22 cellular contexts compared by ENCODE assay signal in genomic region chr1:1764876-1765478, GRCh38. TPM values are rescaled to one million over a fixed set of nuclear protein-coding genes. Genes with fewer than 3 reads are reported as not detected.
DNase-seq lines count a peak whose midpoint lies in the region; FAIRE-seq and TF ChIP-seq lines count a peak whose summit lies in the region.
"Had no signal": no experiment of that assay in that cellular context is flagged by ENCODE, and none has a peak within 500 bp of the region (broad histone marks: within the 10 kb centered on the region; RNA-seq: fewer than 3 reads in every experiment).

No MANE protein-coding gene starts in this region.

- no peak overlapping the region for H3K9ac ChIP-seq in neural progenitor cell

- H3K27me3 ChIP-seq in neural progenitor cell (no peaks in the 10 kb centered on the region), tibial nerve (no peaks in the 10 kb centered on the region)
- H3K27me3 ChIP-seq: Peyer's patch, stomach had no signal

- peaks cover 53% of the 10 kb centered on the region for H3K79me2 ChIP-seq in neural progenitor cell (ENCODE audit: low read depth)

- no peak overlapping the region for H3K4me2 ChIP-seq in neural progenitor cell

- H3K9me3 Mint-ChIP-seq in neural progenitor cell = peaks cover 11% of the 10 kb centered on the region
- H3K9me3 Mint-ChIP-seq: activated naive CD4-positive, alpha-beta T cell treated with anti-CD3 and anti-CD28 coated beads, Interleukin-2, amount 50 U/mL, for 24 hours had no signal

- peaks cover 3% of the 10 kb centered on the region for H4K20me1 ChIP-seq in neural progenitor cell (ENCODE audit: low read depth)

- H3K27me3 Mint-ChIP-seq in neural progenitor cell (ENCODE audit: insufficient read depth, low read depth) = peaks cover 2% of the 10 kb centered on the region
- H3K27me3 Mint-ChIP-seq: activated CD8-positive, alpha-beta memory T cell treated with anti-CD3 and anti-CD28 coated beads, Interleukin-2, amount 10 ng/mL, durations not matched to agents 7 days and 5 days; activated naive CD4-positive, alpha-beta T cell treated with anti-CD3 and anti-CD28 coated beads, Interleukin-2, amount 50 U/mL, for 24 hours; B cell had no signal

- H2AFZ ChIP-seq in neural progenitor cell (replicated peaks) = no peak overlapping the region

- H3K36me3 ChIP-seq in neural progenitor cell (no peaks in the 10 kb centered on the region), tibial nerve (peaks cover 0 to 86% (median 22%) of the 10 kb centered on the region in 3 donors)

- no peaks in the 10 kb centered on the region for H3K4me1 ChIP-seq in neural progenitor cell
- H3K4me1 ChIP-seq in tibial nerve = peaks cover 0 to 13% (median 0%) of the 10 kb centered on the region in 4 donors
- H3K4me1 ChIP-seq: psoas muscle had no signal

- FAIRE-seq in H54 (lab: Jason Lieb, UNC) = no peak

- WGBS in tibial nerve, 2 donors = 90 to 93% methylated on average over 23 of the region's 23 CpGs

- H3K27ac ChIP-seq in VCaP (peak overlapping the region; percentile 1), neural progenitor cell (no peak overlapping the region), tibial nerve (no peak overlapping the region)
- H3K27ac ChIP-seq: Peyer's patch, psoas muscle, SK-N-MC, stomach had no signal

- no peak for TF ChIP-seq EP300 in tibial nerve (IDR thresholded peaks at IDR 0.05)

- TF ChIP-seq POLR2A in tibial nerve (IDR thresholded peaks at IDR 0.05) (no peak), H54 (IDR thresholded peaks at IDR 0.05; ENCODE audit: low read depth, low read length) (no peak)

- H3K4me3 Mint-ChIP-seq in neural progenitor cell = no peak overlapping the region
- H3K4me3 Mint-ChIP-seq: activated CD8-positive, alpha-beta memory T cell treated with anti-CD3 and anti-CD28 coated beads, Interleukin-2, amount 10 ng/mL, durations not matched to agents 7 days and 5 days; activated naive CD4-positive, alpha-beta T cell treated with anti-CD3 and anti-CD28 coated beads, Interleukin-2, amount 50 U/mL, for 24 hours; activated T-helper 1 cell treated with anti-CD3 and anti-CD28 coated beads, Interleukin-12 subunit alpha, Interleukin-12 subunit beta, Interleukin-2, Interleukin-4 antibody, amounts not matched to agents 30 ng/mL and 10 ng/mL and 1 ng/mL, durations not matched to agents 14 hours and 24 hours and 36 hours; B cell had no signal

- no peak overlapping the region for H3K4me3 ChIP-seq in neural progenitor cell
- no peak overlapping the region for H3K4me3 ChIP-seq in tibial nerve
- H3K4me3 ChIP-seq: Peyer's patch, psoas muscle, SK-N-MC, stomach had no signal

- H3K27ac Mint-ChIP-seq in neural progenitor cell = peak overlapping the region; percentile 50
- H3K27ac Mint-ChIP-seq: activated CD8-positive, alpha-beta memory T cell treated with anti-CD3 and anti-CD28 coated beads, Interleukin-2, amount 10 ng/mL, durations not matched to agents 7 days and 5 days; activated naive CD4-positive, alpha-beta T cell treated with anti-CD3 and anti-CD28 coated beads, Interleukin-2, amount 50 U/mL, for 24 hours; activated T-helper 1 cell treated with anti-CD3 and anti-CD28 coated beads, Interleukin-12 subunit alpha, Interleukin-12 subunit beta, Interleukin-2, Interleukin-4 antibody, amounts not matched to agents 30 ng/mL and 10 ng/mL and 1 ng/mL, durations not matched to agents 14 hours and 24 hours and 36 hours; B cell had no signal

- DNase-seq in CD1c-positive myeloid dendritic cell (ENCODE audit: extremely low spot score) = peak; percentile 36
- DNase-seq in NOMO-1 treated with dmso at 0.1 percent for 144 hours (lab: John Stamatoyannopoulos, UW; ENCODE audit: unreplicated experiment) = peak; percentile 75
- DNase-seq in neural progenitor cell (ENCODE audit: low spot score) = no peak
- DNase-seq in tibial nerve (ENCODE audit: low spot score in 2 of 2) = no peak
- DNase-seq in stimulated activated naive CD4-positive, alpha-beta T cell treated with Interleukin-2 at 50 U/mL for 16 hours (lab: John Stamatoyannopoulos, UW) = no peak
- no peak for DNase-seq in H54 (ENCODE audit: insufficient read length, low spot score)
- DNase-seq in activated T-cell treated with anti-CD3 and anti-CD28 coated beads for 4 hours = no peak
- DNase-seq: activated CD4-positive, alpha-beta T cell treated with anti-CD3 and anti-CD28 coated beads, Interleukin-2, amount 50 U/mL, for 1 hour; activated CD8-positive, alpha-beta memory T cell treated with anti-CD3 and anti-CD28 coated beads, Interleukin-2, amount 10 ng/mL, durations not matched to agents 7 days and 5 days; IMR-90; kidney glomerular epithelial cell; NCI-H1417 treated with DMSO at 0.1 percent for 48 hours; NCI-H446; NCI-H82 had no signal

- H3K9me3 ChIP-seq in neural progenitor cell (ENCODE audit: low read depth) (no peaks in the 10 kb centered on the region), tibial nerve (peaks cover 0 to 3% (median under 1%) of the 10 kb centered on the region in 4 donors)
- H3K9me3 ChIP-seq: Peyer's patch, stomach had no signal

- no peaks in the 10 kb centered on the region for H3K4me1 Mint-ChIP-seq in neural progenitor cell

- H3K36me3 Mint-ChIP-seq in neural progenitor cell = peaks cover 28% of the 10 kb centered on the region

- TF ChIP-seq CTCF in VCaP (conservative IDR thresholded peaks at IDR 0.05) = no peak
- TF ChIP-seq CTCF in neural progenitor cell (IDR thresholded peaks at IDR 0.05) = no peak
- TF ChIP-seq CTCF in tibial nerve (IDR thresholded peaks at IDR 0.05) = no peak

- H3F3A ChIP-seq in neural progenitor cell (ENCODE audit: low read depth) = no peaks in the 10 kb centered on the region

RNA-seq across cellular contexts. Expression of gene NADK, which starts 13.3 kb away (rescaled TPM):
- total RNA-seq in neural progenitor cell (ENCODE audit: low replicate concordance) (37.8 and 56.9 TPM in 2 replicates), tibial nerve (100 to 1,000 TPM; 111 to 145 (median 119) TPM)

RNA-seq across cellular contexts. Expression of gene CDK11A, which starts 40.8 kb away (rescaled TPM):
- total RNA-seq in neural progenitor cell (ENCODE audit: low replicate concordance) (6.6 and 16.6 TPM in 2 replicates), tibial nerve (10 to 100 TPM; 36.1 to 71.1 (median 54.6) TPM)

Comparison
In these comparisons a context has a peak if more than half of its experiments do, and no peak if none do; other contexts are left out.
1. DNase-seq: peak in CD1c-positive myeloid dendritic cell (single experiment) and NOMO-1 treated with dmso at 0.1 percent for 144 hours (single experiment); none in neural progenitor cell (single experiment), tibial nerve (0 of 2), stimulated activated naive CD4-positive, alpha-beta T cell treated with Interleukin-2 at 50 U/mL for 16 hours (single experiment), H54 (single experiment) and activated T-cell treated with anti-CD3 and anti-CD28 coated beads for 4 hours (single experiment).